ENCODE assay signal across 16 cellular contexts in the genomic region with DNA sequence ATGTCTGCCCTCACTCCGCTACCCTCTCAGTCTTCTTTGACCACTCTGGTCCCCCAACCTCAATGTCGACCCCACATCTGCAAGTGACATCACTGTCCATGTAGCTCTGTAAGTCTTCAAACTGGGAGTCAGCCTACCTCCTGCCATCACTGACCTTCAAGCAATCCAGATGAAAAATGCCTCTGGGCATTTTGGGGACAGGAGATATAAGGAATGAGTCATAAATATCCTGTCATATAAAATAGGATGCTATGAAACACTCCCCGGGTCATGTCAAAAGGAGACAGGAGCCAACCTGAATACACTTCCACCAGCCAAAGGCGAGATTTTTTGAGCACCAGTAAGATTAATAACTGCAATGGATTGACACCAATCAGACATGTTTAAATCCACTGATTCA.
DNase-seq lines count a peak whose midpoint lies in the region; ATAC-seq and TF ChIP-seq lines count a peak whose summit lies in the region.
"Had no signal": no experiment of that assay in that cellular context is flagged by ENCODE, and none has a peak within 500 bp of the region (broad histone marks: within the 10 kb centered on the region; RNA-seq: fewer than 3 reads in every experiment).

No MANE protein-coding gene starts in this region.

- no peak overlapping the region for H4K91ac ChIP-seq in IMR-90 (ENCODE audit: insufficient read depth, low read depth, low read length)

- no peak overlapping the region for H3K56ac ChIP-seq in IMR-90 (ENCODE audit: extremely low read depth, insufficient read depth, low read length)

- peak overlapping the region; percentile 72 to 96 for H3K27ac Mint-ChIP-seq in natural killer cell
- peak overlapping the region in 1 of 2 donors; percentile 95 for H3K27ac Mint-ChIP-seq in natural killer cell treated with Interleukin-12 subunit alpha and Interleukin-12 subunit beta and Interleukin-15 and Interleukin-18, amount 100 ng/mL, for 72 hours
- H3K27ac Mint-ChIP-seq in immature natural killer cell, result peak overlapping the region; percentile 4 to 54 (median 38)
- H3K27ac Mint-ChIP-seq: B cell; CD4-positive, alpha-beta memory T cell had no signal

- H3K14ac ChIP-seq in IMR-90 (replicated peaks; ENCODE audit: low read depth, low read length), result no peak overlapping the region

- H3K9me3 Mint-ChIP-seq in natural killer cell, result no peaks in the 10 kb centered on the region
- no peaks in the 10 kb centered on the region for H3K9me3 Mint-ChIP-seq in natural killer cell treated with Interleukin-12 subunit alpha and Interleukin-12 subunit beta and Interleukin-15 and Interleukin-18, amount 100 ng/mL, for 72 hours
- H3K9me3 Mint-ChIP-seq in immature natural killer cell, result no peaks in the 10 kb centered on the region
- H3K9me3 Mint-ChIP-seq: CD4-positive, alpha-beta memory T cell had no signal

- H3K27me3 ChIP-seq in IMR-90 (ENCODE audit: control insufficient read depth, insufficient read depth, low read length), result peaks cover 11% of the 10 kb centered on the region
- no peaks in the 10 kb centered on the region for H3K27me3 ChIP-seq in heart right ventricle
- no peaks in the 10 kb centered on the region for H3K27me3 ChIP-seq in heart left ventricle

- in situ Hi-C loops in IMR-90 (cut with MboI; ENCODE audit: low sequenced_read_pairs), result no loop called here

- intact Hi-C loops in natural killer cell (cut with micrococcal nuclease) (loop anchor here (5.0 kb wide), 1 partner anchor 55 kb away; no protein-coding TSS in a partner anchor), IMR-90 (cut with micrococcal nuclease) (no loop called here), heart right ventricle (cut with DNase I) (loop anchor here in 2 of 10 donors (5.0 to 10.0 kb wide), 2 partner anchors 58 to 75 kb away; partner anchors contain the start of gene C15orf39 (in 1 of the 2)), heart left ventricle (cut with DNase I) (loop anchor here in 1 of 10 donors (5.0 kb wide), 1 partner anchor 75 kb away; the partner anchor contains the start of gene C15orf39)

- H3K4me3 ChIP-seq in IMR-90 (ENCODE audit: insufficient read depth, low read depth, low read length) (no peak overlapping the region), heart right ventricle (no peak overlapping the region), heart left ventricle (no peak overlapping the region)

- no peak overlapping the region for H3K18ac ChIP-seq in IMR-90 (ENCODE audit: low read depth, low read length)

- H3K4ac ChIP-seq in IMR-90 (ENCODE audit: low read depth, low read length), result no peak overlapping the region

- WGBS in IMR-90 (ENCODE audit: extremely low coverage in 2 of 2, insufficient read length in 1 of 2), 2 experiments, result no CpG with 5 or more reads among the region's 4 CpGs
- WGBS in heart right ventricle, 2 donors, result 92 to 100% methylated on average over 4 of the region's 4 CpGs
- WGBS in heart left ventricle, 4 donors, result 91 to 97% (median 95%) methylated on average over 4 of the region's 4 CpGs

- dilution Hi-C loops in IMR-90 (cut with HindIII; ENCODE audit: low sequenced_read_pairs, unreplicated experiment), result no loop called here

- CTCF ChIA-PET in IMR-90 (lab: Yijun Ruan, JAX), result no interaction called here

- H3K23ac ChIP-seq in IMR-90 (ENCODE audit: low read depth, low read length), result no peak overlapping the region

- ATAC-seq in natural killer cell, result no peak
- no peak for ATAC-seq in natural killer cell treated with Interleukin-12 subunit alpha and Interleukin-12 subunit beta and Interleukin-15 and Interleukin-18, amount 100 ng/mL, for 72 hours
- no peak for ATAC-seq in IMR-90 (ENCODE audit: low read depth)
- ATAC-seq in heart right ventricle, result no peak
- ATAC-seq in heart left ventricle, result no peak
- ATAC-seq in GM19351 (IDR thresholded peaks at IDR 0.05; ENCODE audit: unreplicated experiment), result no peak

- no peak overlapping the region for H2BK15ac ChIP-seq in IMR-90 (ENCODE audit: low read depth, low read length)

- no peaks in the 10 kb centered on the region for H3K36me3 Mint-ChIP-seq in natural killer cell
- no peaks in the 10 kb centered on the region for H3K36me3 Mint-ChIP-seq in natural killer cell treated with Interleukin-12 subunit alpha and Interleukin-12 subunit beta and Interleukin-15 and Interleukin-18, amount 100 ng/mL, for 72 hours
- H3K36me3 Mint-ChIP-seq in immature natural killer cell, result no peaks in the 10 kb centered on the region
- H3K36me3 Mint-ChIP-seq: CD4-positive, alpha-beta memory T cell had no signal

- H3K27ac ChIP-seq in IMR-90 (ENCODE audit: insufficient read depth, low read length), result no peak overlapping the region
- no peak overlapping the region for H3K27ac ChIP-seq in heart right ventricle
- no peak overlapping the region for H3K27ac ChIP-seq in heart left ventricle
- H3K27ac ChIP-seq: HL-60 had no signal

- H2AFZ ChIP-seq in IMR-90 (replicated peaks; ENCODE audit: low read length, poor library complexity), result peak overlapping the region; percentile 41

- no TSS peak for BruUV-seq in IMR-90 (replicated peaks; lab: Mats Ljungman, UMichigan)

- no peak overlapping the region for H3K4me2 ChIP-seq in IMR-90 (ENCODE audit: low read depth, low read length)

- no peak overlapping the region for H2BK5ac ChIP-seq in IMR-90 (ENCODE audit: low read depth, low read length, poor library complexity, severe bottlenecking)

- H2AK5ac ChIP-seq in IMR-90 (ENCODE audit: low read depth, low read length), result no peak overlapping the region

- no peak for TF ChIP-seq CTCF in natural killer cell (IDR thresholded peaks at IDR 0.05)
- no peak for TF ChIP-seq CTCF in IMR-90 (conservative IDR thresholded peaks at IDR 0.05; ENCODE audit: low read depth, low read length)
- no peak for TF ChIP-seq CTCF in heart right ventricle (IDR thresholded peaks at IDR 0.05)
- TF ChIP-seq CTCF in heart left ventricle (IDR thresholded peaks at IDR 0.05), result no peak

- H3K4me1 ChIP-seq in IMR-90 (ENCODE audit: control insufficient read depth, insufficient read depth, low read length), result peaks cover 4% of the 10 kb centered on the region
- peaks cover 0 to 76% (median 15%) of the 10 kb centered on the region in 9 donors for H3K4me1 ChIP-seq in heart right ventricle
- H3K4me1 ChIP-seq in heart left ventricle, result peaks cover 0 to 64% (median 11%) of the 10 kb centered on the region in 12 donors

- H3K4me1 Mint-ChIP-seq in natural killer cell (peaks cover 43 to 65% of the 10 kb centered on the region in 2 donors), immature natural killer cell (peaks cover 69 to 78% of the 10 kb centered on the region in 2 donors)
- peaks cover 48 to 61% of the 10 kb centered on the region in 2 donors for H3K4me1 Mint-ChIP-seq in natural killer cell treated with Interleukin-12 subunit alpha and Interleukin-12 subunit beta and Interleukin-15 and Interleukin-18, amount 100 ng/mL, for 72 hours (ENCODE audit: low read depth in 2 of 2)

- no peak overlapping the region for H2BK20ac ChIP-seq in IMR-90 (ENCODE audit: low read depth, low read length)

- H3K4me3 Mint-ChIP-seq in natural killer cell (peak overlapping the region; percentile 25), immature natural killer cell (peak overlapping the region in 2 of 5 donors; percentile 12 to 18)
- no peak overlapping the region for H3K4me3 Mint-ChIP-seq in natural killer cell treated with Interleukin-12 subunit alpha and Interleukin-12 subunit beta and Interleukin-15 and Interleukin-18, amount 100 ng/mL, for 72 hours
- H3K4me3 Mint-ChIP-seq: B cell; CD4-positive, alpha-beta memory T cell had no signal

- H3K27me3 Mint-ChIP-seq in natural killer cell (ENCODE audit: low read depth in 2 of 2) (no peaks in the 10 kb centered on the region), immature natural killer cell (ENCODE audit: low read depth in 3 of 3) (peaks cover 0 to 6% (median 6%) of the 10 kb centered on the region in 3 donors)
- no peaks in the 10 kb centered on the region for H3K27me3 Mint-ChIP-seq in natural killer cell treated with Interleukin-12 subunit alpha and Interleukin-12 subunit beta and Interleukin-15 and Interleukin-18, amount 100 ng/mL, for 72 hours
- H3K27me3 Mint-ChIP-seq: B cell; CD4-positive, alpha-beta memory T cell had no signal

- H2BK120ac ChIP-seq in IMR-90 (ENCODE audit: low read depth, low read length), result no peak overlapping the region

- H4K8ac ChIP-seq in IMR-90 (ENCODE audit: low read depth in 2 of 2, low read length in 2 of 2), result no peak overlapping the region

- H4K20me1 ChIP-seq in IMR-90 (ENCODE audit: insufficient read depth, low read length), result no peaks in the 10 kb centered on the region; the same call in 1 of the 2 replicates

- no peaks in the 10 kb centered on the region for H3K36me3 ChIP-seq in IMR-90 (ENCODE audit: control insufficient read depth, insufficient read depth, low read length)
- H3K36me3 ChIP-seq in heart right ventricle, result no peaks in the 10 kb centered on the region
- H3K36me3 ChIP-seq in heart left ventricle, result no peaks in the 10 kb centered on the region

- no peak for TF ChIP-seq RAD21 in IMR-90 (IDR thresholded peaks at IDR 0.05; ENCODE audit: low read length)

- H3K9ac ChIP-seq in IMR-90 (ENCODE audit: low read depth, low read length), result no peak overlapping the region

- DNase-seq in natural killer cell, result no peak
- no peak for DNase-seq in natural killer cell treated with Interleukin-12 subunit alpha and Interleukin-12 subunit beta and Interleukin-15 and Interleukin-18, amount 100 ng/mL, for 72 hours (ENCODE audit: low spot score)
- DNase-seq in IMR-90, result no peak
- DNase-seq in immature natural killer cell, result no peak
- no peak for DNase-seq in heart right ventricle
- DNase-seq in heart left ventricle, result no peak
- DNase-seq: C1 segment of cervical spinal cord; CD4-positive, alpha-beta memory T cell; DMS79; EL; GF-D8; HCEC 1CT; KBM-7 had no signal

- no peak overlapping the region for H2AK9ac ChIP-seq in IMR-90 (replicated peaks; ENCODE audit: low read depth, low read length, poor library complexity)

- no peaks in the 10 kb centered on the region for H3K9me1 ChIP-seq in IMR-90 (ENCODE audit: insufficient read depth, low read length)

- no peaks in the 10 kb centered on the region for H3K79me1 ChIP-seq in IMR-90 (ENCODE audit: low read depth in 1 of 2, low read length in 2 of 2)

- H4K5ac ChIP-seq in IMR-90 (ENCODE audit: low read depth, low read length), result no peak overlapping the region

- TF ChIP-seq POLR2A in IMR-90 (IDR thresholded peaks at IDR 0.05; ENCODE audit: low read depth, low read length) (no peak), heart left ventricle (IDR thresholded peaks at IDR 0.05) (no peak)

- no peaks in the 10 kb centered on the region for H3K9me3 ChIP-seq in IMR-90 (ENCODE audit: control insufficient read depth, insufficient read depth, low read length)
- no peaks in the 10 kb centered on the region for H3K9me3 ChIP-seq in heart right ventricle
- no peaks in the 10 kb centered on the region for H3K9me3 ChIP-seq in heart left ventricle

- POLR2A ChIA-PET in IMR-90 (lab: Charles Lee; ENCODE audit: unreplicated experiment), result no interaction called here

TF ChIP-seq in IMR-90, 13 proteins besides CTCF, POLR2A, EP300 and RAD21 (continues in another document):
- TF ChIP-seq MXI1 (IDR thresholded peaks at IDR 0.05; ENCODE audit: borderline replicate concordance, low read depth, low read length) (no peak), RCOR1 (IDR thresholded peaks at IDR 0.05; ENCODE audit: insufficient replicate concordance, low read length) (no peak)
